Comparison of ENCODE assay signal across 24 cellular contexts in the genomic region with DNA sequence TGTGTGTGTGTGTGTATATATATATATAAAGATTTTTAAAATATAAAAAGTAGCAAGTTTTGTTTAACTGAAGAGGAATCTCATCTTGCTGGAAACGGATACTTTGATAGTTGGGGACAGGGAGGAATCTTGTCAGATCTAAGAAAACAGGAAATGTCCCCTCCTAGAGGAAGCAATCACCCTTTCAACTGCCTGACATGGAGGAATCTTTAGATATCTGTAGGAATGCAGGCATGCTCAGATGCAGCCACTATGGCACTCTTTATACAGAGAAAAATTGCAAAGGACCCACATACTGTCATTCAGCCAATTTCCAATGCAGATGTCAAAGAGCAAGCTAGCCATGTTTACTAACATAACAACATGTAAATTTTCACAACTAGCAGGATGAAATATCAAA.
"Had no signal": no experiment of that assay in that cellular context is flagged by ENCODE, and none has a peak within 500 bp of the region (broad histone marks: within the 10 kb centered on the region; RNA-seq: fewer than 3 reads in every experiment).

No MANE protein-coding gene starts in this region.

- ATAC-seq: activated CD8-positive, alpha-beta T cell treated with anti-CD3 and anti-CD28 coated beads for 36 hours; activated naive CD4-positive, alpha-beta T cell treated with anti-CD3 and anti-CD28 coated beads, Interleukin-2, amount 50 U/mL, for 72 hours; body of pancreas; left colon; naive thymus-derived CD4-positive, alpha-beta T cell; right cardiac atrium; stimulated activated naive B cell treated with anti-CD40 and anti-IgM and Interleukin-4, amounts not matched to agents 10 μg/mL and 1 μg/mL and 100 μg/mL, for 72 hours had no signal

- DNase-seq: activated B cell treated with CpG ODN at 0.5 μM for 24 hours; activated CD4-positive, alpha-beta T cell treated with anti-CD3 and anti-CD28 coated beads, Interleukin-2, amount 50 U/mL, for 1 hour; activated CD8-positive, alpha-beta T cell treated with anti-CD3 and anti-CD28 coated beads for 36 hours; activated T-cell treated with anti-CD3 and anti-CD28 coated beads, Interleukin-2, amount 50 U/mL, for 48 hours; body of pancreas; colonic mucosa; effector CD8-positive, alpha-beta T cell; immature natural killer cell; kidney; left colon; midbrain; naive thymus-derived CD4-positive, alpha-beta T cell; nucleus accumbens; right cardiac atrium; stimulated activated CD4-positive, alpha-beta T cell treated with anti-CD3 and anti-CD28 coated beads, Interleukin-15, amount 100 ng/mL, for 24 hours; stimulated activated CD4-positive, alpha-beta T cell treated with anti-CD3 and anti-CD28 coated beads, Interleukin-2, amount 100 ng/mL, for 24 hours; stimulated activated naive B cell treated with anti-CD40 and anti-IgM and Interleukin-4, amounts not matched to agents 10 μg/mL and 1 μg/mL and 100 μg/mL, for 72 hours; stomach; T-helper 9 cell; tibial artery had no signal

- H3K4me3 ChIP-seq: body of pancreas, colonic mucosa, stomach, suprapubic skin, tibial artery had no signal

- H3K27ac Mint-ChIP-seq: activated B cell treated with CpG ODN at 0.5 μM for 24 hours; activated CD8-positive, alpha-beta T cell treated with anti-CD3 and anti-CD28 coated beads for 36 hours; activated naive CD4-positive, alpha-beta T cell treated with anti-CD3 and anti-CD28 coated beads, Interleukin-2, amount 50 U/mL, for 72 hours; activated T-helper 2 cell treated with anti-CD3 and anti-CD28 coated beads, Interferon-gamma antibody, Interleukin-2, Interleukin-4, amounts not matched to agents 10 μg/mL and 5 μg/mL and 100 μg/mL, durations not matched to agents 14 hours and 24 hours and 36 hours; immature natural killer cell; naive thymus-derived CD4-positive, alpha-beta T cell; stimulated activated naive B cell treated with anti-CD40 and anti-IgM and Interleukin-4, amounts not matched to agents 10 μg/mL and 1 μg/mL and 100 μg/mL, for 72 hours had no signal

- H3K27me3 Mint-ChIP-seq: activated B cell treated with CpG ODN at 0.5 μM for 24 hours; activated CD8-positive, alpha-beta T cell treated with anti-CD3 and anti-CD28 coated beads for 36 hours; naive thymus-derived CD4-positive, alpha-beta T cell; stimulated activated naive B cell treated with anti-CD40 and anti-IgM and Interleukin-4, amounts not matched to agents 10 μg/mL and 1 μg/mL and 100 μg/mL, for 72 hours had no signal

- H3K27ac ChIP-seq: body of pancreas, colonic mucosa, stomach, suprapubic skin, tibial artery had no signal

- H3K4me1 ChIP-seq: colonic mucosa had no signal

- H3K36me3 ChIP-seq: colonic mucosa, stomach, suprapubic skin, tibial artery had no signal

- H3K27me3 ChIP-seq: body of pancreas, colonic mucosa, stomach, suprapubic skin, tibial artery had no signal

- H3K4me3 Mint-ChIP-seq: activated B cell treated with CpG ODN at 0.5 μM for 24 hours; activated CD8-positive, alpha-beta T cell treated with anti-CD3 and anti-CD28 coated beads for 36 hours; immature natural killer cell; naive thymus-derived CD4-positive, alpha-beta T cell; neural crest cell; stimulated activated naive B cell treated with anti-CD40 and anti-IgM and Interleukin-4, amounts not matched to agents 10 μg/mL and 1 μg/mL and 100 μg/mL, for 72 hours had no signal

- H3K9me3 ChIP-seq: body of pancreas, colonic mucosa, suprapubic skin, tibial artery had no signal
